In genomic region chr2:219460424-219460926, GRCh38 we compare ENCODE assay signal across 9 cellular contexts. TPM values are rescaled to one million over a fixed set of nuclear protein-coding genes. Genes with fewer than 3 reads are reported as not detected.
DNase-seq lines count a peak whose midpoint lies in the region; ATAC-seq and TF ChIP-seq lines count a peak whose summit lies in the region.
"Had no signal": no experiment of that assay in that cellular context is flagged by ENCODE, and none has a peak within 500 bp of the region (broad histone marks: within the 10 kb centered on the region; RNA-seq: fewer than 3 reads in every experiment).

No MANE protein-coding gene starts in this region.

- no peak for ATAC-seq in HG02571 (IDR thresholded peaks at IDR 0.05; ENCODE audit: unreplicated experiment)

- peak overlapping the region; percentile 76 for H3K9ac ChIP-seq in NT2/D1 (ENCODE audit: insufficient read length, low read depth)

- peaks cover 30% of the 10 kb centered on the region for H3K4me1 ChIP-seq in BE2C
- H3K4me1 ChIP-seq in NT2/D1 (ENCODE audit: insufficient read depth, insufficient read length) = peaks cover 21% of the 10 kb centered on the region

- no peaks in the 10 kb centered on the region for H3K9me3 ChIP-seq in BE2C
- no peaks in the 10 kb centered on the region for H3K9me3 ChIP-seq in NT2/D1 (ENCODE audit: insufficient read depth, low read length)

- H3K36me3 ChIP-seq in BE2C (peaks cover 28% of the 10 kb centered on the region), NT2/D1 (ENCODE audit: insufficient read depth, insufficient read length, low read length) (peaks cover 37% of the 10 kb centered on the region)

- no peak for TF ChIP-seq CTCF in BE2C (IDR thresholded peaks at IDR 0.05; ENCODE audit: low read depth, low read length)

- peak overlapping the region; percentile 37 for H3K4me3 ChIP-seq in BE2C (ENCODE audit: low read depth, low read length)
- peak overlapping the region; percentile 22 for H3K4me3 ChIP-seq in NT2/D1 (ENCODE audit: insufficient read length, low read depth)

- peak; percentile 96 for DNase-seq in BE2C
- peak; percentile 71 for DNase-seq in NT2/D1 (ENCODE audit: low read depth, low spot score)
- peak; percentile 86 for DNase-seq in glomerular visceral epithelial cell (ENCODE audit: extremely low spot score)
- DNase-seq in occipital lobe (lab: John Stamatoyannopoulos, UW) = peak; percentile 18
- no peak for DNase-seq in activated CD4-positive, CD25-positive, alpha-beta regulatory T cell (lab: John Stamatoyannopoulos, UW)
- no peak for DNase-seq in stimulated activated CD4-positive, alpha-beta T cell treated with anti-CD3 and anti-CD28 coated beads, Interleukin-4, amount 100 ng/mL, for 1 hour
- no peak for DNase-seq in foreskin melanocyte
- DNase-seq: foreskin keratinocyte had no signal

- H3K27me3 ChIP-seq in BE2C = no peaks in the 10 kb centered on the region
- no peaks in the 10 kb centered on the region for H3K27me3 ChIP-seq in NT2/D1 (ENCODE audit: insufficient read depth, insufficient read length)
- H3K27me3 ChIP-seq: foreskin keratinocyte had no signal

RNA-seq across cellular contexts. Expression of gene SPEG, which starts 25.8 kb away (rescaled TPM):
- polyA plus RNA-seq in BE2C (2012; ENCODE audit: insufficient read depth, insufficient read length, low read depth) = 269 TPM
- total RNA-seq in occipital lobe = 14.2 TPM

RNA-seq across cellular contexts. Expression of gene GMPPA, which starts 38.2 kb away (rescaled TPM):
- polyA plus RNA-seq in BE2C (2012; ENCODE audit: insufficient read depth, insufficient read length, low read depth) = 93.8 TPM
- 7.5 TPM for total RNA-seq in occipital lobe

RNA-seq across cellular contexts. Expression of gene DES, which starts 42.3 kb away (rescaled TPM):
- 1.5 TPM for polyA plus RNA-seq in BE2C (2012; ENCODE audit: insufficient read depth, insufficient read length, low read depth)
- total RNA-seq in occipital lobe = 2.3 TPM
- total RNA-seq: foreskin keratinocyte had no signal

RNA-seq across cellular contexts. Expression of gene ASIC4, which starts 53.8 kb away (rescaled TPM):
- polyA plus RNA-seq in BE2C (2012; ENCODE audit: insufficient read depth, insufficient read length, low read depth) = 116 TPM
- 8.3 TPM for total RNA-seq in occipital lobe
- total RNA-seq: foreskin keratinocyte had no signal
- polyA plus RNA-seq: foreskin keratinocyte had no signal

Comparison
In these comparisons a context has a peak if more than half of its experiments do, and no peak if none do; other contexts are left out.
1. DNase-seq: peak in BE2C (single experiment), NT2/D1 (single experiment), glomerular visceral epithelial cell (single experiment) and occipital lobe (single experiment); none in activated CD4-positive, CD25-positive, alpha-beta regulatory T cell (0 of 4), stimulated activated CD4-positive, alpha-beta T cell treated with anti-CD3 and anti-CD28 coated beads, Interleukin-4, amount 100 ng/mL, for 1 hour (single experiment) and foreskin melanocyte (single experiment).